Comparison of ENCODE assay signal across 20 cellular contexts in genomic region chr3:114437897-114438296, GRCh38.
"Had no signal": no experiment of that assay in that cellular context is flagged by ENCODE, and none has a peak within 500 bp of the region (broad histone marks: within the 10 kb centered on the region; RNA-seq: fewer than 3 reads in every experiment).

No MANE protein-coding gene starts in this region.

- H3K9me3 Mint-ChIP-seq: activated naive CD4-positive, alpha-beta T cell treated with anti-CD3 and anti-CD28 coated beads, Interleukin-2, amount 50 U/mL, for 72 hours; activated T-cell treated with anti-CD3 and anti-CD28 coated beads, Interleukin-2, amount 50 U/mL, for 72 hours; effector memory CD8-positive, alpha-beta T cell; nephron had no signal

- H3K36me3 Mint-ChIP-seq: activated naive CD4-positive, alpha-beta T cell treated with anti-CD3 and anti-CD28 coated beads, Interleukin-2, amount 50 U/mL, for 72 hours had no signal

- ATAC-seq: activated T-cell treated with anti-CD3 and anti-CD28 coated beads, Interleukin-2, amount 50 U/mL, for 72 hours; effector memory CD8-positive, alpha-beta T cell; gastrocnemius medialis; left cardiac atrium; left ventricle myocardium superior; right cardiac atrium had no signal

- DNase-seq: activated CD4-positive, alpha-beta T cell treated with anti-CD3 and anti-CD28 coated beads, Interleukin-2, amount 50 U/mL, for 1 hour; activated naive CD4-positive, alpha-beta T cell; activated T-cell treated with anti-CD3 and anti-CD28 coated beads for 4 hours; activated T-cell treated with anti-CD3 and anti-CD28 coated beads, Interleukin-2, amount 50 U/mL, for 72 hours; dorsolateral prefrontal cortex; effector memory CD8-positive, alpha-beta T cell; erythroblast; gastrocnemius medialis; islet precursor cell; left cardiac atrium; left ventricle myocardium superior; posterior cingulate gyrus; right cardiac atrium; stimulated activated CD4-positive, alpha-beta T cell treated with anti-CD3 and anti-CD28 coated beads, Interleukin-15, amount 100 ng/mL, for 24 hours; stimulated activated CD4-positive, alpha-beta T cell treated with anti-CD3 and anti-CD28 coated beads, Interleukin-2, amount 100 ng/mL, for 24 hours; stimulated activated naive CD4-positive, alpha-beta T cell treated with Interleukin-2 at 50 U/mL for 16 hours; testis; transverse colon had no signal

- H3K27me3 Mint-ChIP-seq: effector memory CD8-positive, alpha-beta T cell had no signal

- H3K27ac Mint-ChIP-seq: activated naive CD4-positive, alpha-beta T cell treated with anti-CD3 and anti-CD28 coated beads, Interleukin-2, amount 50 U/mL, for 72 hours; activated T-cell treated with anti-CD3 and anti-CD28 coated beads, Interleukin-2, amount 50 U/mL, for 72 hours; effector memory CD8-positive, alpha-beta T cell; nephron had no signal

- H3K4me3 Mint-ChIP-seq: activated T-cell treated with anti-CD3 and anti-CD28 coated beads, Interleukin-2, amount 50 U/mL, for 72 hours; effector memory CD8-positive, alpha-beta T cell; nephron had no signal
